In genomic region chr1:247337250-247337746, GRCh38 we compare ENCODE assay signal across 1 cellular context.
A peak's percentile ranks its signal among the peaks of the same experiment; 100 is the strongest.
TF ChIP-seq lines count a peak whose summit lies in the region.

No MANE protein-coding gene starts in this region.

TF ChIP-seq in K562, 482 proteins besides CTCF, POLR2A, EP300 and RAD21 (continued from another document and continues in another):
- TF ChIP-seq, protein P1, sequence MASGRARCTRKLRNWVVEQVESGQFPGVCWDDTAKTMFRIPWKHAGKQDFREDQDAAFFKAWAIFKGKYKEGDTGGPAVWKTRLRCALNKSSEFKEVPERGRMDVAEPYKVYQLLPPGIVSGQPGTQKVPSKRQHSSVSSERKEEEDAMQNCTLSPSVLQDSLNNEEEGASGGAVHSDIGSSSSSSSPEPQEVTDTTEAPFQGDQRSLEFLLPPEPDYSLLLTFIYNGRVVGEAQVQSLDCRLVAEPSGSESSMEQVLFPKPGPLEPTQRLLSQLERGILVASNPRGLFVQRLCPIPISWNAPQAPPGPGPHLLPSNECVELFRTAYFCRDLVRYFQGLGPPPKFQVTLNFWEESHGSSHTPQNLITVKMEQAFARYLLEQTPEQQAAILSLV (tag; IDR thresholded peaks at IDR 0.05) = no peak
- 0 out of 2 replicates have a peak, but pooled peaks have one; percentile 13 for TF ChIP-seq GABPA (tag; conservative IDR thresholded peaks at IDR 0.05; ENCODE audit: low read depth)
- TF ChIP-seq SNIP1 (IDR thresholded peaks at IDR 0.05; ENCODE audit: low read depth) = no peak
- TF ChIP-seq ZC3H11A (IDR thresholded peaks at IDR 0.05; ENCODE audit: low read depth, low read length) = no peak
- TF ChIP-seq GATAD2A (IDR thresholded peaks at IDR 0.05) = no peak
- TF ChIP-seq NR2C2 (CRISPR knock-in tag; IDR thresholded peaks at IDR 0.05) = no peak
- TF ChIP-seq NR2C2 (tag; IDR thresholded peaks at IDR 0.05) = no peak
- TF ChIP-seq NR2F6 (CRISPR knock-in tag; IDR thresholded peaks at IDR 0.05) = no peak
- TF ChIP-seq, protein P2, sequence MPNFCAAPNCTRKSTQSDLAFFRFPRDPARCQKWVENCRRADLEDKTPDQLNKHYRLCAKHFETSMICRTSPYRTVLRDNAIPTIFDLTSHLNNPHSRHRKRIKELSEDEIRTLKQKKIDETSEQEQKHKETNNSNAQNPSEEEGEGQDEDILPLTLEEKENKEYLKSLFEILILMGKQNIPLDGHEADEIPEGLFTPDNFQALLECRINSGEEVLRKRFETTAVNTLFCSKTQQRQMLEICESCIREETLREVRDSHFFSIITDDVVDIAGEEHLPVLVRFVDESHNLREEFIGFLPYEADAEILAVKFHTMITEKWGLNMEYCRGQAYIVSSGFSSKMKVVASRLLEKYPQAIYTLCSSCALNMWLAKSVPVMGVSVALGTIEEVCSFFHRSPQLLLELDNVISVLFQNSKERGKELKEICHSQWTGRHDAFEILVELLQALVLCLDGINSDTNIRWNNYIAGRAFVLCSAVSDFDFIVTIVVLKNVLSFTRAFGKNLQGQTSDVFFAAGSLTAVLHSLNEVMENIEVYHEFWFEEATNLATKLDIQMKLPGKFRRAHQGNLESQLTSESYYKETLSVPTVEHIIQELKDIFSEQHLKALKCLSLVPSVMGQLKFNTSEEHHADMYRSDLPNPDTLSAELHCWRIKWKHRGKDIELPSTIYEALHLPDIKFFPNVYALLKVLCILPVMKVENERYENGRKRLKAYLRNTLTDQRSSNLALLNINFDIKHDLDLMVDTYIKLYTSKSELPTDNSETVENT (CRISPR knock-in tag; IDR thresholded peaks at IDR 0.05) = no peak
- peak; percentile 54; the same call in 1 of the 2 replicates for TF ChIP-seq RNF2 (IDR thresholded peaks at IDR 0.05)
- TF ChIP-seq KAT8 (IDR thresholded peaks at IDR 0.05; ENCODE audit: low read depth) = no peak
- TF ChIP-seq TFAP4 (CRISPR knock-in tag; IDR thresholded peaks at IDR 0.05; ENCODE audit: borderline replicate concordance) = peak; percentile 20
- TF ChIP-seq, protein P3, sequence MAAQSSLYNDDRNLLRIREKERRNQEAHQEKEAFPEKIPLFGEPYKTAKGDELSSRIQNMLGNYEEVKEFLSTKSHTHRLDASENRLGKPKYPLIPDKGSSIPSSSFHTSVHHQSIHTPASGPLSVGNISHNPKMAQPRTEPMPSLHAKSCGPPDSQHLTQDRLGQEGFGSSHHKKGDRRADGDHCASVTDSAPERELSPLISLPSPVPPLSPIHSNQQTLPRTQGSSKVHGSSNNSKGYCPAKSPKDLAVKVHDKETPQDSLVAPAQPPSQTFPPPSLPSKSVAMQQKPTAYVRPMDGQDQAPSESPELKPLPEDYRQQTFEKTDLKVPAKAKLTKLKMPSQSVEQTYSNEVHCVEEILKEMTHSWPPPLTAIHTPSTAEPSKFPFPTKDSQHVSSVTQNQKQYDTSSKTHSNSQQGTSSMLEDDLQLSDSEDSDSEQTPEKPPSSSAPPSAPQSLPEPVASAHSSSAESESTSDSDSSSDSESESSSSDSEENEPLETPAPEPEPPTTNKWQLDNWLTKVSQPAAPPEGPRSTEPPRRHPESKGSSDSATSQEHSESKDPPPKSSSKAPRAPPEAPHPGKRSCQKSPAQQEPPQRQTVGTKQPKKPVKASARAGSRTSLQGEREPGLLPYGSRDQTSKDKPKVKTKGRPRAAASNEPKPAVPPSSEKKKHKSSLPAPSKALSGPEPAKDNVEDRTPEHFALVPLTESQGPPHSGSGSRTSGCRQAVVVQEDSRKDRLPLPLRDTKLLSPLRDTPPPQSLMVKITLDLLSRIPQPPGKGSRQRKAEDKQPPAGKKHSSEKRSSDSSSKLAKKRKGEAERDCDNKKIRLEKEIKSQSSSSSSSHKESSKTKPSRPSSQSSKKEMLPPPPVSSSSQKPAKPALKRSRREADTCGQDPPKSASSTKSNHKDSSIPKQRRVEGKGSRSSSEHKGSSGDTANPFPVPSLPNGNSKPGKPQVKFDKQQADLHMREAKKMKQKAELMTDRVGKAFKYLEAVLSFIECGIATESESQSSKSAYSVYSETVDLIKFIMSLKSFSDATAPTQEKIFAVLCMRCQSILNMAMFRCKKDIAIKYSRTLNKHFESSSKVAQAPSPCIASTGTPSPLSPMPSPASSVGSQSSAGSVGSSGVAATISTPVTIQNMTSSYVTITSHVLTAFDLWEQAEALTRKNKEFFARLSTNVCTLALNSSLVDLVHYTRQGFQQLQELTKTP (IDR thresholded peaks at IDR 0.05; ENCODE audit: low read depth in 1 of 2, partially characterized antibody in 2 of 2) = peak in 1 of 2 experiments; percentile 32
- peak; percentile 66 for TF ChIP-seq EGR1 (conservative IDR thresholded peaks at IDR 0.05)
- TF ChIP-seq CREM (IDR thresholded peaks at IDR 0.05; ENCODE audit: low read depth) = peak; percentile 76
- TF ChIP-seq, protein P4, sequence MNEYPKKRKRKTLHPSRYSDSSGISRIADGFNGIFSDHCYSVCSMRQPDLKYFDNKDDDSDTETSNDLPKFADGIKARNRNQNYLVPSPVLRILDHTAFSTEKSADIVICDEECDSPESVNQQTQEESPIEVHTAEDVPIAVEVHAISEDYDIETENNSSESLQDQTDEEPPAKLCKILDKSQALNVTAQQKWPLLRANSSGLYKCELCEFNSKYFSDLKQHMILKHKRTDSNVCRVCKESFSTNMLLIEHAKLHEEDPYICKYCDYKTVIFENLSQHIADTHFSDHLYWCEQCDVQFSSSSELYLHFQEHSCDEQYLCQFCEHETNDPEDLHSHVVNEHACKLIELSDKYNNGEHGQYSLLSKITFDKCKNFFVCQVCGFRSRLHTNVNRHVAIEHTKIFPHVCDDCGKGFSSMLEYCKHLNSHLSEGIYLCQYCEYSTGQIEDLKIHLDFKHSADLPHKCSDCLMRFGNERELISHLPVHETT (CRISPR knock-in tag; conservative IDR thresholded peaks at IDR 0.05 in 1 of 2, IDR thresholded peaks at IDR 0.05 in 1 of 2) = no peak
- TF ChIP-seq ERF (CRISPR knock-in tag; IDR thresholded peaks at IDR 0.05) = 0 out of 2 replicates have a peak, but pooled peaks have one; percentile 35
- TF ChIP-seq, protein P5, sequence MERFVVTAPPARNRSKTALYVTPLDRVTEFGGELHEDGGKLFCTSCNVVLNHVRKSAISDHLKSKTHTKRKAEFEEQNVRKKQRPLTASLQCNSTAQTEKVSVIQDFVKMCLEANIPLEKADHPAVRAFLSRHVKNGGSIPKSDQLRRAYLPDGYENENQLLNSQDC (CRISPR knock-in tag; IDR thresholded peaks at IDR 0.05) = no peak
- TF ChIP-seq, protein P6, sequence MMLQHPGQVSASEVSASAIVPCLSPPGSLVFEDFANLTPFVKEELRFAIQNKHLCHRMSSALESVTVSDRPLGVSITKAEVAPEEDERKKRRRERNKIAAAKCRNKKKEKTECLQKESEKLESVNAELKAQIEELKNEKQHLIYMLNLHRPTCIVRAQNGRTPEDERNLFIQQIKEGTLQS (IDR thresholded peaks at IDR 0.05) = peak; percentile 90
- TF ChIP-seq, protein P6 (CRISPR knock-in tag; conservative IDR thresholded peaks at IDR 0.05) = no peak
- no peak for TF ChIP-seq GMEB1 (CRISPR knock-in tag; IDR thresholded peaks at IDR 0.05)
- peak; percentile 40; the same call in 1 of the 2 replicates for TF ChIP-seq KLF16 (IDR thresholded peaks at IDR 0.05)
- TF ChIP-seq CC2D1A (IDR thresholded peaks at IDR 0.05) = 0 out of 2 replicates have a peak, but pooled peaks have one; percentile 18
- no peak for TF ChIP-seq ZNF140 (CRISPR knock-in tag; IDR thresholded peaks at IDR 0.05)
- TF ChIP-seq PRMT5 (CRISPR knock-in tag; IDR thresholded peaks at IDR 0.05) = no peak
- TF ChIP-seq U2AF2 (optimal IDR thresholded peaks at IDR 0.05; ENCODE audit: low read depth, low read length) = no peak
- no peak for TF ChIP-seq CHD4 (IDR thresholded peaks at IDR 0.05; ENCODE audit: insufficient read depth, insufficient replicate concordance, low read depth, low read length, poor library complexity, severe bottlenecking)
- no peak for TF ChIP-seq NFXL1 (CRISPR knock-in tag; IDR thresholded peaks at IDR 0.05)
- peak; percentile 38 for TF ChIP-seq SMAD1 (IDR thresholded peaks at IDR 0.05; ENCODE audit: low read depth, low read length, partially characterized antibody)
- no peak for TF ChIP-seq SIN3B (IDR thresholded peaks at IDR 0.05; ENCODE audit: low read depth)
- TF ChIP-seq ZNF212 (CRISPR knock-in tag; IDR thresholded peaks at IDR 0.05) = no peak
- TF ChIP-seq ADNP (tag; IDR thresholded peaks at IDR 0.05) = no peak
- 0 out of 4 replicates have a peak, but pooled peaks of 1 of the 2 experiments have one; percentile 43 for TF ChIP-seq ZNF318 (IDR thresholded peaks at IDR 0.05; ENCODE audit: borderline replicate concordance in 1 of 2, low read depth in 1 of 2)
- no peak for TF ChIP-seq PPARD (CRISPR knock-in tag; IDR thresholded peaks at IDR 0.05)
- no peak for TF ChIP-seq ZNF445 (CRISPR knock-in tag; IDR thresholded peaks at IDR 0.05; ENCODE audit: low read depth)
- no peak for TF ChIP-seq ZNF57 (CRISPR knock-in tag; IDR thresholded peaks at IDR 0.05)
- 0 out of 2 replicates have a peak, but pooled peaks have one; percentile 15 for TF ChIP-seq HBP1 (CRISPR knock-in tag; IDR thresholded peaks at IDR 0.05)
